ENCODE assay signal across 2 cellular contexts in the genomic region with DNA sequence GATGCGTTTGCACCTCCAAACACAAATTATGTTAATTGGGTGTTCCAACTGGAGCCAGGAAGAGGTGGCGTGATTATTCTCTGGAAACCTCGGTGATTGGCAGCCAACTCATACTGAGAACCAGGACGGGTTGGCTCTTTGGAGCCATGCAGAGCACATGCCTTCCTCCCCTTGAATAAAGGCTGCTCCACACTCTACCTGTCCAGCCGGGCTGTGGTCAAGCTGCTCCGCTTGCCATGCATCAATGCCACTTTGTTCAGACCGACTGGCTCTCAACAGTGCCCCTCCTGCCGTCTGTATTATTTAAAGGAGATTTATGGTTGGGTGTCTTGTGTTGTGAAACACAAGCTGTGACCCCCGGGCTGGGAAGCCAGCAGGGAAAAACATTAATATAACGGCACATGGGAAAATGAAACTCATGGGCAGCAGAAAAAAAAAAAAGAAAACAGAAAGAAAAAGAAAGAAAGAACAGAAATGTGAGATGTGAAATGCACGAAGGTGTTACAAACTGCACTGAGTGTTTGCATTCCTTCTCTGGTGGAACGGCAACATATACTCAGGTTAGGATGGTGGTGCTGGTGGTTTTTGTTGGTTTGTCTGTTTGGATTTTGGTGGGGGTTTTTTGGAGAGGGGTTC.
TF ChIP-seq lines count a peak whose summit lies in the region.

No MANE protein-coding gene starts in this region.

TF ChIP-seq in HEK293, 187 proteins besides CTCF, POLR2A, EP300 and RAD21:
- TF ChIP-seq ZIC2 (tag by site-specific recombination; IDR thresholded peaks at IDR 0.05) (peak; percentile 90), ZNF837 (tag by site-specific recombination; IDR thresholded peaks at IDR 0.05) (no peak)

TF ChIP-seq in GM12878, 131 proteins besides CTCF, POLR2A, EP300 and RAD21 (continues in another document):
- TF ChIP-seq, protein P1, sequence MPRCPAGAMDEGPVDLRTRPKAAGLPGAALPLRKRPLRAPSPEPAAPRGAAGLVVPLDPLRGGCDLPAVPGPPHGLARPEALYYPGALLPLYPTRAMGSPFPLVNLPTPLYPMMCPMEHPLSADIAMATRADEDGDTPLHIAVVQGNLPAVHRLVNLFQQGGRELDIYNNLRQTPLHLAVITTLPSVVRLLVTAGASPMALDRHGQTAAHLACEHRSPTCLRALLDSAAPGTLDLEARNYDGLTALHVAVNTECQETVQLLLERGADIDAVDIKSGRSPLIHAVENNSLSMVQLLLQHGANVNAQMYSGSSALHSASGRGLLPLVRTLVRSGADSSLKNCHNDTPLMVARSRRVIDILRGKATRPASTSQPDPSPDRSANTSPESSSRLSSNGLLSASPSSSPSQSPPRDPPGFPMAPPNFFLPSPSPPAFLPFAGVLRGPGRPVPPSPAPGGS (IDR thresholded peaks at IDR 0.05; ENCODE audit: borderline replicate concordance, insufficient read depth, low read depth, low read length, poor library complexity, severe bottlenecking): no peak
- TF ChIP-seq, protein P2, sequence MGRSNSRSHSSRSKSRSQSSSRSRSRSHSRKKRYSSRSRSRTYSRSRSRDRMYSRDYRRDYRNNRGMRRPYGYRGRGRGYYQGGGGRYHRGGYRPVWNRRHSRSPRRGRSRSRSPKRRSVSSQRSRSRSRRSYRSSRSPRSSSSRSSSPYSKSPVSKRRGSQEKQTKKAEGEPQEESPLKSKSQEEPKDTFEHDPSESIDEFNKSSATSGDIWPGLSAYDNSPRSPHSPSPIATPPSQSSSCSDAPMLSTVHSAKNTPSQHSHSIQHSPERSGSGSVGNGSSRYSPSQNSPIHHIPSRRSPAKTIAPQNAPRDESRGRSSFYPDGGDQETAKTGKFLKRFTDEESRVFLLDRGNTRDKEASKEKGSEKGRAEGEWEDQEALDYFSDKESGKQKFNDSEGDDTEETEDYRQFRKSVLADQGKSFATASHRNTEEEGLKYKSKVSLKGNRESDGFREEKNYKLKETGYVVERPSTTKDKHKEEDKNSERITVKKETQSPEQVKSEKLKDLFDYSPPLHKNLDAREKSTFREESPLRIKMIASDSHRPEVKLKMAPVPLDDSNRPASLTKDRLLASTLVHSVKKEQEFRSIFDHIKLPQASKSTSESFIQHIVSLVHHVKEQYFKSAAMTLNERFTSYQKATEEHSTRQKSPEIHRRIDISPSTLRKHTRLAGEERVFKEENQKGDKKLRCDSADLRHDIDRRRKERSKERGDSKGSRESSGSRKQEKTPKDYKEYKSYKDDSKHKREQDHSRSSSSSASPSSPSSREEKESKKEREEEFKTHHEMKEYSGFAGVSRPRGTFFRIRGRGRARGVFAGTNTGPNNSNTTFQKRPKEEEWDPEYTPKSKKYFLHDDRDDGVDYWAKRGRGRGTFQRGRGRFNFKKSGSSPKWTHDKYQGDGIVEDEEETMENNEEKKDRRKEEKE (IDR thresholded peaks at IDR 0.05): no peak
- TF ChIP-seq NR2C1 (IDR thresholded peaks at IDR 0.05) (no peak), SP1 (IDR thresholded peaks at IDR 0.05; ENCODE audit: low read depth, low read length) (no peak), HDAC6 (IDR thresholded peaks at IDR 0.05; ENCODE audit: unreplicated experiment) (no peak), BRCA1 (IDR thresholded peaks at IDR 0.05; ENCODE audit: low read depth, low read length) (no peak), ZNF217 (IDR thresholded peaks at IDR 0.05) (no peak), KLF5 (IDR thresholded peaks at IDR 0.05; ENCODE audit: partially characterized antibody) (no peak), ZNF384 (IDR thresholded peaks at IDR 0.05; ENCODE audit: borderline replicate concordance, low read depth, low read length) (peak; percentile 61), RAD51 (IDR thresholded peaks at IDR 0.05) (no peak), ZNF207 (IDR thresholded peaks at IDR 0.05; ENCODE audit: borderline replicate concordance) (no peak), SMARCA5 (IDR thresholded peaks at IDR 0.05) (no peak), POLR2AphosphoS5 (IDR thresholded peaks at IDR 0.05; ENCODE audit: low read length) (no peak), MTA3 (IDR thresholded peaks at IDR 0.05; ENCODE audit: borderline replicate concordance, low read length) (no peak), DPF2 (IDR thresholded peaks at IDR 0.05) (peak; percentile 35; the same call in 1 of the 2 replicates), BMI1 (IDR thresholded peaks at IDR 0.05; ENCODE audit: borderline replicate concordance) (no peak), ASH2L (IDR thresholded peaks at IDR 0.05; ENCODE audit: borderline replicate concordance, low read depth) (no peak), LARP7 (IDR thresholded peaks at IDR 0.05) (no peak), IKZF1 (conservative IDR thresholded peaks at IDR 0.05) (peak; percentile 52; the same call in 1 of the 2 replicates), TBL1XR1 (IDR thresholded peaks at IDR 0.05; ENCODE audit: low read depth, low read length) (no peak), RCOR1 (conservative IDR thresholded peaks at IDR 0.05; ENCODE audit: low read depth, low read length) (no peak), ETV6 (conservative IDR thresholded peaks at IDR 0.05 in 1 of 2, IDR thresholded peaks at IDR 0.05 in 1 of 2; ENCODE audit: borderline replicate concordance in 1 of 2, low read depth in 1 of 2) (no peak), SRF (IDR thresholded peaks at IDR 0.05; ENCODE audit: low read depth in 2 of 2, low read length in 2 of 2) (no peak), TARDBP (IDR thresholded peaks at IDR 0.05; ENCODE audit: borderline replicate concordance) (no peak), ZNF622 (IDR thresholded peaks at IDR 0.05) (no peak), ZBED1 (IDR thresholded peaks at IDR 0.05; ENCODE audit: borderline replicate concordance) (no peak), TCF3 (IDR thresholded peaks at IDR 0.05; ENCODE audit: borderline replicate concordance, insufficient read depth, low read depth, low read length) (no peak), TAF1 (IDR thresholded peaks at IDR 0.05; ENCODE audit: borderline replicate concordance, low read depth, low read length) (no peak), POU2F2 (IDR thresholded peaks at IDR 0.05; ENCODE audit: borderline replicate concordance, low read depth, low read length) (no peak), CHD2 (IDR thresholded peaks at IDR 0.05; ENCODE audit: borderline replicate concordance, low read depth, low read length) (no peak), IRF4 (IDR thresholded peaks at IDR 0.05; ENCODE audit: low read depth, low read length) (no peak), PAX8 (IDR thresholded peaks at IDR 0.05) (no peak), ZZZ3 (IDR thresholded peaks at IDR 0.05; ENCODE audit: control insufficient read depth, insufficient read length, low read depth) (no peak), CBFB (IDR thresholded peaks at IDR 0.05; ENCODE audit: low read depth) (no peak)
- TF ChIP-seq, protein P3, sequence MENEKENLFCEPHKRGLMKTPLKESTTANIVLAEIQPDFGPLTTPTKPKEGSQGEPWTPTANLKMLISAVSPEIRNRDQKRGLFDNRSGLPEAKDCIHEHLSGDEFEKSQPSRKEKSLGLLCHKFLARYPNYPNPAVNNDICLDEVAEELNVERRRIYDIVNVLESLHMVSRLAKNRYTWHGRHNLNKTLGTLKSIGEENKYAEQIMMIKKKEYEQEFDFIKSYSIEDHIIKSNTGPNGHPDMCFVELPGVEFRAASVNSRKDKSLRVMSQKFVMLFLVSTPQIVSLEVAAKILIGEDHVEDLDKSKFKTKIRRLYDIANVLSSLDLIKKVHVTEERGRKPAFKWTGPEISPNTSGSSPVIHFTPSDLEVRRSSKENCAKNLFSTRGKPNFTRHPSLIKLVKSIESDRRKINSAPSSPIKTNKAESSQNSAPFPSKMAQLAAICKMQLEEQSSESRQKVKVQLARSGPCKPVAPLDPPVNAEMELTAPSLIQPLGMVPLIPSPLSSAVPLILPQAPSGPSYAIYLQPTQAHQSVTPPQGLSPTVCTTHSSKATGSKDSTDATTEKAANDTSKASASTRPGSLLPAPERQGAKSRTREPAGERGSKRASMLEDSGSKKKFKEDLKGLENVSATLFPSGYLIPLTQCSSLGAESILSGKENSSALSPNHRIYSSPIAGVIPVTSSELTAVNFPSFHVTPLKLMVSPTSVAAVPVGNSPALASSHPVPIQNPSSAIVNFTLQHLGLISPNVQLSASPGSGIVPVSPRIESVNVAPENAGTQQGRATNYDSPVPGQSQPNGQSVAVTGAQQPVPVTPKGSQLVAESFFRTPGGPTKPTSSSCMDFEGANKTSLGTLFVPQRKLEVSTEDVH (IDR thresholded peaks at IDR 0.05; ENCODE audit: low read depth, partially characterized antibody): no peak
- TF ChIP-seq, protein P4, sequence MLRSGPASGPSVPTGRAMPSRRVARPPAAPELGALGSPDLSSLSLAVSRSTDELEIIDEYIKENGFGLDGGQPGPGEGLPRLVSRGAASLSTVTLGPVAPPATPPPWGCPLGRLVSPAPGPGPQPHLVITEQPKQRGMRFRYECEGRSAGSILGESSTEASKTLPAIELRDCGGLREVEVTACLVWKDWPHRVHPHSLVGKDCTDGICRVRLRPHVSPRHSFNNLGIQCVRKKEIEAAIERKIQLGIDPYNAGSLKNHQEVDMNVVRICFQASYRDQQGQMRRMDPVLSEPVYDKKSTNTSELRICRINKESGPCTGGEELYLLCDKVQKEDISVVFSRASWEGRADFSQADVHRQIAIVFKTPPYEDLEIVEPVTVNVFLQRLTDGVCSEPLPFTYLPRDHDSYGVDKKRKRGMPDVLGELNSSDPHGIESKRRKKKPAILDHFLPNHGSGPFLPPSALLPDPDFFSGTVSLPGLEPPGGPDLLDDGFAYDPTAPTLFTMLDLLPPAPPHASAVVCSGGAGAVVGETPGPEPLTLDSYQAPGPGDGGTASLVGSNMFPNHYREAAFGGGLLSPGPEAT (IDR thresholded peaks at IDR 0.05; ENCODE audit: low read depth): peak; percentile 57; the same call in 1 of the 2 replicates
- TF ChIP-seq, protein P5, sequence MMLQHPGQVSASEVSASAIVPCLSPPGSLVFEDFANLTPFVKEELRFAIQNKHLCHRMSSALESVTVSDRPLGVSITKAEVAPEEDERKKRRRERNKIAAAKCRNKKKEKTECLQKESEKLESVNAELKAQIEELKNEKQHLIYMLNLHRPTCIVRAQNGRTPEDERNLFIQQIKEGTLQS (IDR thresholded peaks at IDR 0.05; ENCODE audit: borderline replicate concordance, extremely low read depth, low read depth, low read length): no peak
- TF ChIP-seq, protein P6, sequence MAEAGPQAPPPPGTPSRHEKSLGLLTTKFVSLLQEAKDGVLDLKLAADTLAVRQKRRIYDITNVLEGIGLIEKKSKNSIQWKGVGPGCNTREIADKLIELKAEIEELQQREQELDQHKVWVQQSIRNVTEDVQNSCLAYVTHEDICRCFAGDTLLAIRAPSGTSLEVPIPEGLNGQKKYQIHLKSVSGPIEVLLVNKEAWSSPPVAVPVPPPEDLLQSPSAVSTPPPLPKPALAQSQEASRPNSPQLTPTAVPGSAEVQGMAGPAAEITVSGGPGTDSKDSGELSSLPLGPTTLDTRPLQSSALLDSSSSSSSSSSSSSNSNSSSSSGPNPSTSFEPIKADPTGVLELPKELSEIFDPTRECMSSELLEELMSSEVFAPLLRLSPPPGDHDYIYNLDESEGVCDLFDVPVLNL (IDR thresholded peaks at IDR 0.05; ENCODE audit: low read depth, low read length): no peak
- TF ChIP-seq, protein P7, sequence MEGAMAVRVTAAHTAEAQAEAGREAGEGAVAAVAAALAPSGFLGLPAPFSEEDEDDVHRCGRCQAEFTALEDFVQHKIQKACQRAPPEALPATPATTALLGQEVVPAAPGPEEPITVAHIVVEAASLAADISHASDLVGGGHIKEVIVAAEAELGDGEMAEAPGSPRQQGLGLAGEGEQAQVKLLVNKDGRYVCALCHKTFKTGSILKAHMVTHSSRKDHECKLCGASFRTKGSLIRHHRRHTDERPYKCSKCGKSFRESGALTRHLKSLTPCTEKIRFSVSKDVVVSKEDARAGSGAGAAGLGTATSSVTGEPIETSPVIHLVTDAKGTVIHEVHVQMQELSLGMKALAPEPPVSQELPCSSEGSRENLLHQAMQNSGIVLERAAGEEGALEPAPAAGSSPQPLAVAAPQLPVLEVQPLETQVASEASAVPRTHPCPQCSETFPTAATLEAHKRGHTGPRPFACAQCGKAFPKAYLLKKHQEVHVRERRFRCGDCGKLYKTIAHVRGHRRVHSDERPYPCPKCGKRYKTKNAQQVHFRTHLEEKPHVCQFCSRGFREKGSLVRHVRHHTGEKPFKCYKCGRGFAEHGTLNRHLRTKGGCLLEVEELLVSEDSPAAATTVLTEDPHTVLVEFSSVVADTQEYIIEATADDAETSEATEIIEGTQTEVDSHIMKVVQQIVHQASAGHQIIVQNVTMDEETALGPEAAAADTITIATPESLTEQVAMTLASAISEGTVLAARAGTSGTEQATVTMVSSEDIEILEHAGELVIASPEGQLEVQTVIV (IDR thresholded peaks at IDR 0.05; ENCODE audit: borderline replicate concordance, partially characterized antibody): no peak
- TF ChIP-seq, protein P8, sequence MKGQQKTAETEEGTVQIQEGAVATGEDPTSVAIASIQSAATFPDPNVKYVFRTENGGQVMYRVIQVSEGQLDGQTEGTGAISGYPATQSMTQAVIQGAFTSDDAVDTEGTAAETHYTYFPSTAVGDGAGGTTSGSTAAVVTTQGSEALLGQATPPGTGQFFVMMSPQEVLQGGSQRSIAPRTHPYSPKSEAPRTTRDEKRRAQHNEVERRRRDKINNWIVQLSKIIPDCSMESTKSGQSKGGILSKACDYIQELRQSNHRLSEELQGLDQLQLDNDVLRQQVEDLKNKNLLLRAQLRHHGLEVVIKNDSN (IDR thresholded peaks at IDR 0.05; ENCODE audit: borderline replicate concordance, extremely low read length, insufficient read depth, low read depth, low read length): no peak
- TF ChIP-seq, protein P9, sequence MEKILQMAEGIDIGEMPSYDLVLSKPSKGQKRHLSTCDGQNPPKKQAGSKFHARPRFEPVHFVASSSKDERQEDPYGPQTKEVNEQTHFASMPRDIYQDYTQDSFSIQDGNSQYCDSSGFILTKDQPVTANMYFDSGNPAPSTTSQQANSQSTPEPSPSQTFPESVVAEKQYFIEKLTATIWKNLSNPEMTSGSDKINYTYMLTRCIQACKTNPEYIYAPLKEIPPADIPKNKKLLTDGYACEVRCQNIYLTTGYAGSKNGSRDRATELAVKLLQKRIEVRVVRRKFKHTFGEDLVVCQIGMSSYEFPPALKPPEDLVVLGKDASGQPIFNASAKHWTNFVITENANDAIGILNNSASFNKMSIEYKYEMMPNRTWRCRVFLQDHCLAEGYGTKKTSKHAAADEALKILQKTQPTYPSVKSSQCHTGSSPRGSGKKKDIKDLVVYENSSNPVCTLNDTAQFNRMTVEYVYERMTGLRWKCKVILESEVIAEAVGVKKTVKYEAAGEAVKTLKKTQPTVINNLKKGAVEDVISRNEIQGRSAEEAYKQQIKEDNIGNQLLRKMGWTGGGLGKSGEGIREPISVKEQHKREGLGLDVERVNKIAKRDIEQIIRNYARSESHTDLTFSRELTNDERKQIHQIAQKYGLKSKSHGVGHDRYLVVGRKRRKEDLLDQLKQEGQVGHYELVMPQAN (conservative IDR thresholded peaks at IDR 0.05): no peak
